ENCODE assay signal across 13 cellular contexts in genomic region chr17:48614904-48615211, GRCh38. TPM values are rescaled to one million over a fixed set of nuclear protein-coding genes. Genes with fewer than 3 reads are reported as not detected.
DNase-seq lines count a peak whose midpoint lies in the region; ATAC-seq and TF ChIP-seq lines count a peak whose summit lies in the region.
"Had no signal": no experiment of that assay in that cellular context is flagged by ENCODE, and none has a peak within 500 bp of the region (broad histone marks: within the 10 kb centered on the region; RNA-seq: fewer than 3 reads in every experiment).

No MANE protein-coding gene starts in this region.

- in situ Hi-C loops in astrocyte of the spinal cord (cut with HindIII; ENCODE audit: low sequenced_read_pairs), result no loop called here
- in situ Hi-C loops in G401 (cut with HindIII; ENCODE audit: low sequenced_read_pairs), result no loop called here

- POLR2A ChIA-PET in HCT116 (lab: Charles Lee), result interaction anchor here (0.6 to 1.4 kb wide), 9 partner anchors 8 to 589 kb away, joined by 3 to 8 read pairs (median 3); no protein-coding TSS in a partner anchor

- H3K27ac ChIP-seq in HCT116 (ENCODE audit: low read depth, low read length), result peak overlapping the region; percentile 88
- H3K27ac ChIP-seq: body of pancreas, gastroesophageal sphincter had no signal

- H3K27ac Mint-ChIP-seq in natural killer cell treated with Interleukin-12 subunit alpha and Interleukin-12 subunit beta and Interleukin-15 and Interleukin-18, amount 100 ng/mL, for 72 hours, result peak overlapping the region in 1 of 2 donors; percentile 13

- no peaks in the 10 kb centered on the region for H3K9me3 Mint-ChIP-seq in natural killer cell treated with Interleukin-12 subunit alpha and Interleukin-12 subunit beta and Interleukin-15 and Interleukin-18, amount 100 ng/mL, for 72 hours

- CTCF ChIA-PET in HCT116 (lab: Charles Lee), result interaction anchor here (0.6 to 3.4 kb wide), 9 partner anchors 8 to 589 kb away, joined by 3 to 12 read pairs (median 3); no protein-coding TSS in a partner anchor

- H3K9me3 ChIP-seq in HCT116 (ENCODE audit: control insufficient read depth in 1 of 2, insufficient read depth in 1 of 2, low read depth in 1 of 2, low read length in 2 of 2), result no peaks in the 10 kb centered on the region
- H3K9me3 ChIP-seq: body of pancreas, gastroesophageal sphincter, HAP-1 had no signal

- H3K27me3 Mint-ChIP-seq in natural killer cell treated with Interleukin-12 subunit alpha and Interleukin-12 subunit beta and Interleukin-15 and Interleukin-18, amount 100 ng/mL, for 72 hours, result peaks cover 50 to 65% of the 10 kb centered on the region in 2 donors

- H3K4me1 ChIP-seq in HCT116 (ENCODE audit: control insufficient read depth in 1 of 2, insufficient read depth in 2 of 2, low read length in 2 of 2), result peaks cover 8 to 52% of the 10 kb centered on the region in 2 experiments; a peak in 3 of 4 replicates

- peak overlapping the region; percentile 95 for H3K4me2 ChIP-seq in HCT116 (ENCODE audit: low read length)

- H3K4me3 ChIP-seq in AG10803 (ENCODE audit: low read length), result peak overlapping the region; percentile 67
- H3K4me3 ChIP-seq in HCT116 (replicated peaks in 1 of 2; ENCODE audit: low read depth in 1 of 2, low read length in 2 of 2), result peak overlapping the region; percentile 80 to 90
- peak overlapping the region; percentile 75 for H3K4me3 ChIP-seq in astrocyte of the spinal cord (ENCODE audit: low read depth, low read length)
- H3K4me3 ChIP-seq: body of pancreas, HAP-1 had no signal

- H4K20me1 ChIP-seq in HCT116 (ENCODE audit: insufficient read depth), result no peaks in the 10 kb centered on the region

- no peak for TF ChIP-seq POLR2A in HCT116 (IDR thresholded peaks at IDR 0.05; ENCODE audit: borderline replicate concordance, extremely low read depth, insufficient read depth, insufficient read length)

- no peak for TF ChIP-seq RAD21 in HCT116 (IDR thresholded peaks at IDR 0.05; ENCODE audit: low read depth)

- peak overlapping the region; percentile 85 for H3K4me3 Mint-ChIP-seq in natural killer cell treated with Interleukin-12 subunit alpha and Interleukin-12 subunit beta and Interleukin-15 and Interleukin-18, amount 100 ng/mL, for 72 hours

- no peaks in the 10 kb centered on the region for H3K36me3 Mint-ChIP-seq in natural killer cell treated with Interleukin-12 subunit alpha and Interleukin-12 subunit beta and Interleukin-15 and Interleukin-18, amount 100 ng/mL, for 72 hours

- H3K9ac ChIP-seq in HCT116 (ENCODE audit: low read length), result peak overlapping the region; percentile 97

- no peaks in the 10 kb centered on the region for H3K9me2 ChIP-seq in HCT116 (ENCODE audit: insufficient read depth)

- no TSS peak for BruUV-seq in HCT116 (replicated peaks; lab: Mats Ljungman, UMichigan)

- TF ChIP-seq CTCF in AG10803 (conservative IDR thresholded peaks at IDR 0.05; ENCODE audit: low read length), result no peak
- TF ChIP-seq CTCF in HCT116 (IDR thresholded peaks at IDR 0.05 in 2 of 3, conservative IDR thresholded peaks at IDR 0.05 in 1 of 3; ENCODE audit: borderline replicate concordance in 1 of 3, insufficient read depth in 1 of 3, low read depth in 2 of 3, low read length in 2 of 3), result no peak
- no peak for TF ChIP-seq CTCF in astrocyte of the spinal cord (IDR thresholded peaks at IDR 0.05; ENCODE audit: low read depth, low read length)

- ATAC-seq in HCT116, result no peak
- no peak for ATAC-seq in natural killer cell treated with Interleukin-12 subunit alpha and Interleukin-12 subunit beta and Interleukin-15 and Interleukin-18, amount 100 ng/mL, for 72 hours
- ATAC-seq in HG03097 (IDR thresholded peaks at IDR 0.05; ENCODE audit: low FRiP score, unreplicated experiment), result no peak
- ATAC-seq: body of pancreas, gastroesophageal sphincter had no signal

- H3K36me3 ChIP-seq in HCT116 (ENCODE audit: control insufficient read depth in 1 of 2, insufficient read depth in 2 of 2, low read length in 2 of 2), result no peaks in the 10 kb centered on the region
- H3K36me3 ChIP-seq: gastroesophageal sphincter, HAP-1 had no signal

- intact Hi-C loops in HCT116 (cut with micrococcal nuclease), result loop anchor here (5.0 to 10.0 kb wide), 2 partner anchors 130 to 263 kb away; no protein-coding TSS in a partner anchor

- peak; percentile 32 for DNase-seq in AG10803 (ENCODE audit: low read depth)
- no peak for DNase-seq in HCT116 (ENCODE audit: low read depth, low spot score)
- DNase-seq in astrocyte of the spinal cord (ENCODE audit: low read depth, low spot score), result peak; percentile 86
- no peak for DNase-seq in natural killer cell treated with Interleukin-12 subunit alpha and Interleukin-12 subunit beta and Interleukin-15 and Interleukin-18, amount 100 ng/mL, for 72 hours (ENCODE audit: low spot score)
- DNase-seq in DMS153 (lab: John Stamatoyannopoulos, UW), result no peak
- no peak for DNase-seq in GM19240 (ENCODE audit: insufficient read length, low spot score)
- DNase-seq in G401 (ENCODE audit: low spot score), result no peak
- DNase-seq: body of pancreas; effector CD8-positive, alpha-beta T cell; NCI-H2171 had no signal

- RAD21 ChIA-PET in HCT116 (lab: Charles Lee; ENCODE audit: low non-redundant PET in 1 of 2, low total read pairs in 2 of 2, uncharacterized antibody in 2 of 2, unreplicated experiment in 2 of 2), result no interaction called here

- H2AFZ ChIP-seq in HCT116 (ENCODE audit: low read depth, low read length, poor library complexity, severe bottlenecking), result no peak overlapping the region

- H3K79me2 ChIP-seq in HCT116 (ENCODE audit: insufficient read depth, low read length), result peaks cover 75% of the 10 kb centered on the region

- H3K27me3 ChIP-seq in HCT116 (ENCODE audit: insufficient read depth, low read length), result no peaks in the 10 kb centered on the region

- H3K4me1 Mint-ChIP-seq in natural killer cell treated with Interleukin-12 subunit alpha and Interleukin-12 subunit beta and Interleukin-15 and Interleukin-18, amount 100 ng/mL, for 72 hours (ENCODE audit: low read depth in 2 of 2), result peaks cover 49 to 62% of the 10 kb centered on the region in 2 donors

TF ChIP-seq in HCT116, 20 proteins besides CTCF, POLR2A, EP300 and RAD21 (continues in another document):
- no peak for TF ChIP-seq EGR1 (IDR thresholded peaks at IDR 0.05; ENCODE audit: low read depth)
- no peak for TF ChIP-seq CEBPB (IDR thresholded peaks at IDR 0.05; ENCODE audit: low read depth)
- TF ChIP-seq EZH2 (IDR thresholded peaks at IDR 0.05), result no peak
- no peak for TF ChIP-seq ZNF274 (IDR thresholded peaks at IDR 0.05; ENCODE audit: low read depth, low read length)
- TF ChIP-seq SP1 (IDR thresholded peaks at IDR 0.05; ENCODE audit: low read depth), result no peak; the same call in 1 of the 2 replicates
- no peak for TF ChIP-seq JUND (IDR thresholded peaks at IDR 0.05)
- TF ChIP-seq TCF7L2 (IDR thresholded peaks at IDR 0.05; ENCODE audit: borderline replicate concordance, extremely low read depth, insufficient read depth, insufficient read length), result no peak
- TF ChIP-seq REST (IDR thresholded peaks at IDR 0.05; ENCODE audit: low read depth), result no peak

RNA-seq across cellular contexts. Expression of gene HOXB8, which starts 0.2 kb away (rescaled TPM):
- 44.7 TPM for total RNA-seq in HCT116 (2021; ENCODE audit: unreplicated experiment)
- polyA plus RNA-seq in HCT116 (2012), result 15.4 and 23.9 TPM in 2 replicates
- not detected for total RNA-seq in natural killer cell treated with Interleukin-12 subunit alpha and Interleukin-12 subunit beta and Interleukin-15 and Interleukin-18, amount 100 ng/mL, for 72 hours
- 0.10 TPM in 1 of 2 replicates, not detected in the other for total RNA-seq in G401 (2014; rRNA removed; shearing (Covaris generic))
- total RNA-seq: body of pancreas had no signal

RNA-seq across cellular contexts. Expression of gene HOXB7, which starts 4.0 kb away (rescaled TPM):
- total RNA-seq in HCT116 (2021; ENCODE audit: unreplicated experiment), result 33.6 TPM
- 16.8 and 23.4 TPM in 2 replicates for polyA plus RNA-seq in HCT116 (2012)
- total RNA-seq in natural killer cell treated with Interleukin-12 subunit alpha and Interleukin-12 subunit beta and Interleukin-15 and Interleukin-18, amount 100 ng/mL, for 72 hours, result 1 to 10 TPM; 1.1 to 2.7 TPM
- 9.1 and 12.8 TPM in 2 replicates for total RNA-seq in G401 (2014; rRNA removed; shearing (Covaris generic))

RNA-seq across cellular contexts. Expression of gene HOXB6, which starts 10.1 kb away (rescaled TPM):
- 64.8 TPM for total RNA-seq in HCT116 (2021; ENCODE audit: unreplicated experiment)
- 17.5 and 28.9 TPM in 2 replicates for polyA plus RNA-seq in HCT116 (2012)
- 1 to 10 TPM; 1.9 to 2.2 TPM for total RNA-seq in natural killer cell treated with Interleukin-12 subunit alpha and Interleukin-12 subunit beta and Interleukin-15 and Interleukin-18, amount 100 ng/mL, for 72 hours
- total RNA-seq in G401 (2014; rRNA removed; shearing (Covaris generic)), result 0.92 and 2.0 TPM in 2 replicates

RNA-seq across cellular contexts. Expression of gene HOXB9, which starts 11.3 kb away (rescaled TPM):
- 40.1 TPM for total RNA-seq in HCT116 (2021; ENCODE audit: unreplicated experiment)
- 30.3 and 41.0 TPM in 2 replicates for polyA plus RNA-seq in HCT116 (2012)
- total RNA-seq in natural killer cell treated with Interleukin-12 subunit alpha and Interleukin-12 subunit beta and Interleukin-15 and Interleukin-18, amount 100 ng/mL, for 72 hours, result 1 to 10 TPM in 1 of 2 donors, under 1 TPM in 1; 0.78 to 2.7 TPM
- 1.8 and 4.1 TPM in 2 replicates for total RNA-seq in G401 (2014; rRNA removed; shearing (Covaris generic))
- total RNA-seq: body of pancreas, gastroesophageal sphincter had no signal

RNA-seq across cellular contexts. Expression of gene HOXB5, which starts 21.3 kb away (rescaled TPM):
- total RNA-seq in HCT116 (2021; ENCODE audit: unreplicated experiment), result 19.8 TPM
- polyA plus RNA-seq in HCT116 (2012), result 6.5 and 12.0 TPM in 2 replicates
- under 1 TPM in 1 of 2 donors, not detected in 1; 0.70 TPM for total RNA-seq in natural killer cell treated with Interleukin-12 subunit alpha and Interleukin-12 subunit beta and Interleukin-15 and Interleukin-18, amount 100 ng/mL, for 72 hours
- 1.7 TPM in 1 of 2 replicates, not detected in the other for total RNA-seq in G401 (2014; rRNA removed; shearing (Covaris generic))

Comparison
In these comparisons a context has a peak if more than half of its experiments do, and no peak if none do; other contexts are left out.
1. DNase-seq: peak in AG10803 (single experiment) and astrocyte of the spinal cord (single experiment); none in HCT116 (single experiment), natural killer cell treated with Interleukin-12 subunit alpha and Interleukin-12 subunit beta and Interleukin-15 and Interleukin-18, amount 100 ng/mL, for 72 hours (single experiment), DMS153 (single experiment), GM19240 (single experiment) and G401 (single experiment).
2. RNA of gene HOXB8, which starts 0.2 kb away (total RNA-seq): 44.7 TPM in HCT116 (single experiment); not detected in natural killer cell treated with Interleukin-12 subunit alpha and Interleukin-12 subunit beta and Interleukin-15 and Interleukin-18, amount 100 ng/mL, for 72 hours and 0.10 TPM in G401; every median in the first group is over 10 times any median in the second.
3. RNA of gene HOXB6, which starts 10.1 kb away (total RNA-seq): 64.8 TPM in HCT116 (single experiment); 1.9 to 2.2 TPM in natural killer cell treated with Interleukin-12 subunit alpha and Interleukin-12 subunit beta and Interleukin-15 and Interleukin-18, amount 100 ng/mL, for 72 hours and 0.92 to 2.0 TPM in G401; every median in the first group is over 10 times any median in the second.
4. Peak in every context shown above with its lines, with median percentiles within 50 percentile points of each other: H3K4me3 ChIP-seq.